ENCODE assay signal across 1 cellular context in genomic region chr9:92188969-92189781, GRCh38.
TF ChIP-seq lines count a peak whose summit lies in the region.

No MANE protein-coding gene starts in this region.

TF ChIP-seq in HepG2, 621 proteins besides CTCF, POLR2A, EP300 and RAD21 (continued from another document and continues in another):
- TF ChIP-seq ZNF646 (CRISPR knock-in tag; IDR thresholded peaks at IDR 0.05) (no peak), GABPA (IDR thresholded peaks at IDR 0.05; ENCODE audit: low read depth, low read length) (peak; percentile 14; the same call in 1 of the 2 replicates), GABPA (CRISPR knock-in tag; IDR thresholded peaks at IDR 0.05; ENCODE audit: low read depth) (peak; percentile 38; the same call in 1 of the 2 replicates), BRD4 (CRISPR knock-in tag; IDR thresholded peaks at IDR 0.05) (0 out of 2 replicates have a peak, but pooled peaks have one; percentile 27), ZMYM3 (CRISPR knock-in tag; IDR thresholded peaks at IDR 0.05) (0 out of 2 replicates have a peak, but pooled peaks have one; percentile 30), SMC3 (IDR thresholded peaks at IDR 0.05; ENCODE audit: low read length) (no peak), FOXO4 (CRISPR knock-in tag; conservative IDR thresholded peaks at IDR 0.05) (0 out of 2 replicates have a peak, but pooled peaks have one; percentile 45), SNAI1 (CRISPR knock-in tag; IDR thresholded peaks at IDR 0.05; ENCODE audit: borderline replicate concordance) (0 out of 2 replicates have a peak, but pooled peaks have one; percentile 30), ARID2 (CRISPR knock-in tag; IDR thresholded peaks at IDR 0.05; ENCODE audit: borderline replicate concordance) (0 out of 2 replicates have a peak, but pooled peaks have one; percentile 27), REPIN1 (CRISPR knock-in tag; IDR thresholded peaks at IDR 0.05; ENCODE audit: borderline replicate concordance, low read depth) (0 out of 2 replicates have a peak, but pooled peaks have one; percentile 25), ZNF280D (CRISPR knock-in tag; IDR thresholded peaks at IDR 0.05) (no peak), TFDP1 (CRISPR knock-in tag; IDR thresholded peaks at IDR 0.05; ENCODE audit: borderline replicate concordance) (peak; percentile 13; the same call in 1 of the 2 replicates), U2AF1 (optimal IDR thresholded peaks at IDR 0.05; ENCODE audit: low read depth, low read length) (no peak), ZNF160 (CRISPR knock-in tag; IDR thresholded peaks at IDR 0.05) (no peak), ZBTB26 (CRISPR knock-in tag; IDR thresholded peaks at IDR 0.05; ENCODE audit: borderline replicate concordance) (peak; percentile 25; the same call in 1 of the 2 replicates), ZNF75D (CRISPR knock-in tag; IDR thresholded peaks at IDR 0.05; ENCODE audit: borderline replicate concordance) (no peak), HOXA3 (CRISPR knock-in tag; IDR thresholded peaks at IDR 0.05) (0 out of 2 replicates have a peak, but pooled peaks have one; percentile 12), ZFP91 (CRISPR knock-in tag; IDR thresholded peaks at IDR 0.05; ENCODE audit: borderline replicate concordance) (0 out of 2 replicates have a peak, but pooled peaks have one; percentile 12), CHD4 (IDR thresholded peaks at IDR 0.05; ENCODE audit: borderline replicate concordance, low read length) (no peak), CBX1 (IDR thresholded peaks at IDR 0.05; ENCODE audit: low read depth) (peak; percentile 9), ZNF383 (CRISPR knock-in tag; IDR thresholded peaks at IDR 0.05; ENCODE audit: borderline replicate concordance) (no peak), ZNF512B (CRISPR knock-in tag; IDR thresholded peaks at IDR 0.05; ENCODE audit: borderline replicate concordance) (no peak), ZNF543 (CRISPR knock-in tag; IDR thresholded peaks at IDR 0.05) (peak; percentile 33; the same call in 1 of the 2 replicates), SPEN (CRISPR knock-in tag; IDR thresholded peaks at IDR 0.05; ENCODE audit: low read depth) (peak; percentile 41), ZFY (CRISPR knock-in tag; IDR thresholded peaks at IDR 0.05) (peak; percentile 54), ZKSCAN8 (CRISPR knock-in tag; IDR thresholded peaks at IDR 0.05; ENCODE audit: borderline replicate concordance) (no peak), ZNF280B (CRISPR knock-in tag; IDR thresholded peaks at IDR 0.05; ENCODE audit: borderline replicate concordance) (0 out of 2 replicates have a peak, but pooled peaks have one; percentile 31), TOPORS (CRISPR knock-in tag; IDR thresholded peaks at IDR 0.05) (no peak), MXD1 (CRISPR knock-in tag; IDR thresholded peaks at IDR 0.05) (peak; percentile 56; the same call in 1 of the 2 replicates), ZNF792 (CRISPR knock-in tag; IDR thresholded peaks at IDR 0.05) (no peak), IKZF5 (CRISPR knock-in tag; IDR thresholded peaks at IDR 0.05) (no peak), XBP1 (CRISPR knock-in tag; IDR thresholded peaks at IDR 0.05) (no peak), TARDBP (CRISPR knock-in tag; IDR thresholded peaks at IDR 0.05) (no peak), ETV6 (CRISPR knock-in tag; conservative IDR thresholded peaks at IDR 0.05) (0 out of 2 replicates have a peak, but pooled peaks have one; percentile 33), MBD4 (IDR thresholded peaks at IDR 0.05; ENCODE audit: borderline replicate concordance, low read length) (no peak), KDM5B (CRISPR knock-in tag; IDR thresholded peaks at IDR 0.05; ENCODE audit: borderline replicate concordance) (peak; percentile 72; the same call in 1 of the 2 replicates)
